Comparison of ENCODE assay signal across 38 cellular contexts in genomic region chr20:38564680-38565079, GRCh38. TPM values are rescaled to one million over a fixed set of nuclear protein-coding genes. Genes with fewer than 3 reads are reported as not detected.
"Had no signal": no experiment of that assay in that cellular context is flagged by ENCODE, and none has a peak within 500 bp of the region (broad histone marks: within the 10 kb centered on the region; RNA-seq: fewer than 3 reads in every experiment).

No MANE protein-coding gene starts in this region.

- H3K9me3 Mint-ChIP-seq: activated CD4-positive, alpha-beta memory T cell treated with anti-CD3 and anti-CD28 coated beads, Interleukin-2, amount 10 ng/mL, durations not matched to agents 7 days and 5 days; activated CD4-positive, alpha-beta T cell treated with anti-CD3 and anti-CD28 coated beads, Interleukin-2, amount 10 ng/mL, durations not matched to agents 7 days and 5 days; activated T-cell treated with anti-CD3 and anti-CD28 coated beads, Interleukin-2, amount 50 U/mL, for 24 hours; activated T-cell treated with anti-CD3 and anti-CD28 coated beads, Interleukin-2, amount 50 U/mL, for 72 hours; brain; T-helper 2 cell treated with Interferon-gamma antibody and Interleukin-4, amounts not matched to agents 5 μg/mL and 100 μg/mL, for 36 hours had no signal

- H3K4me1 Mint-ChIP-seq: activated CD4-positive, alpha-beta memory T cell treated with anti-CD3 and anti-CD28 coated beads, Interleukin-2, amount 10 ng/mL, durations not matched to agents 7 days and 5 days; activated CD4-positive, alpha-beta T cell treated with anti-CD3 and anti-CD28 coated beads, Interleukin-2, amount 10 ng/mL, durations not matched to agents 7 days and 5 days; brain had no signal

- DNase-seq: activated CD4-positive, alpha-beta memory T cell treated with anti-CD3 and anti-CD28 coated beads, Interleukin-2, amount 10 ng/mL, durations not matched to agents 7 days and 5 days; activated CD4-positive, alpha-beta T cell treated with anti-CD3 and anti-CD28 coated beads for 4 hours; activated CD4-positive, alpha-beta T cell treated with anti-CD3 and anti-CD28 coated beads, Interleukin-2, amount 10 ng/mL, durations not matched to agents 7 days and 5 days; activated CD4-positive, alpha-beta T cell treated with anti-CD3 and anti-CD28 coated beads, Interleukin-2, amount 50 U/mL, for 4 hours; activated CD4-positive, CD25-positive, alpha-beta regulatory T cell; activated CD4-positive, CD25-positive, alpha-beta regulatory T cell treated with anti-CD3 and anti-CD28 coated beads, Interleukin-2, amount 50 U/mL, for 72 hours; activated CD8-positive, alpha-beta memory T cell treated with anti-CD3 and anti-CD28 coated beads, Interleukin-2, amount 50 U/mL, for 48 hours; activated effector memory CD4-positive, alpha-beta T cell treated with Interleukin-2 at 50 U/mL for 16 hours; activated gamma-delta T cell treated with Interleukin-2 at 50 U/mL for 16 hours; activated naive CD4-positive, alpha-beta T cell treated with anti-CD3 and anti-CD28 coated beads, Interleukin-2, amount 50 U/mL, for 16 hours; activated naive CD4-positive, alpha-beta T cell treated with Interleukin-2 at 50 U/mL for 16 hours; activated T-cell treated with anti-CD3 and anti-CD28 coated beads for 4 hours; activated T-cell treated with anti-CD3 and anti-CD28 coated beads, Interleukin-2, amount 50 U/mL, for 24 hours; activated T-cell treated with anti-CD3 and anti-CD28 coated beads, Interleukin-2, amount 50 U/mL, for 72 hours; central memory CD4-positive, alpha-beta T cell; cerebellar nuclear complex; colonic mucosa; effector CD8-positive, alpha-beta T cell; esophagus squamous epithelium; foreskin melanocyte; heart right ventricle; T-helper 1 cell; T-helper 17 cell; T1000; WERI-Rb-1 had no signal

- H3K27me3 Mint-ChIP-seq: activated CD4-positive, alpha-beta memory T cell treated with anti-CD3 and anti-CD28 coated beads, Interleukin-2, amount 10 ng/mL, durations not matched to agents 7 days and 5 days; activated CD4-positive, alpha-beta T cell treated with anti-CD3 and anti-CD28 coated beads, Interleukin-2, amount 10 ng/mL, durations not matched to agents 7 days and 5 days; activated naive CD8-positive, alpha-beta T cell; activated T-cell treated with anti-CD3 and anti-CD28 coated beads, Interleukin-2, amount 50 U/mL, for 24 hours; brain; T-helper 17 cell had no signal

- H3K27ac Mint-ChIP-seq: activated CD4-positive, alpha-beta memory T cell treated with anti-CD3 and anti-CD28 coated beads, Interleukin-2, amount 10 ng/mL, durations not matched to agents 7 days and 5 days; activated CD4-positive, alpha-beta T cell treated with anti-CD3 and anti-CD28 coated beads, Interleukin-2, amount 10 ng/mL, durations not matched to agents 7 days and 5 days; activated naive CD8-positive, alpha-beta T cell; activated T-cell treated with anti-CD3 and anti-CD28 coated beads, Interleukin-2, amount 50 U/mL, for 24 hours; activated T-cell treated with anti-CD3 and anti-CD28 coated beads, Interleukin-2, amount 50 U/mL, for 72 hours; brain; T-helper 17 cell; T-helper 2 cell treated with Interferon-gamma antibody and Interleukin-4, amounts not matched to agents 5 μg/mL and 100 μg/mL, for 36 hours had no signal

- ATAC-seq: activated T-cell treated with anti-CD3 and anti-CD28 coated beads, Interleukin-2, amount 50 U/mL, for 72 hours; gastroesophageal sphincter; heart right ventricle; T-helper 17 cell had no signal

- H3K4me3 Mint-ChIP-seq: activated CD4-positive, alpha-beta memory T cell treated with anti-CD3 and anti-CD28 coated beads, Interleukin-2, amount 10 ng/mL, durations not matched to agents 7 days and 5 days; activated CD4-positive, alpha-beta T cell treated with anti-CD3 and anti-CD28 coated beads, Interleukin-2, amount 10 ng/mL, durations not matched to agents 7 days and 5 days; activated naive CD8-positive, alpha-beta T cell; activated T-cell treated with anti-CD3 and anti-CD28 coated beads, Interleukin-2, amount 50 U/mL, for 24 hours; activated T-cell treated with anti-CD3 and anti-CD28 coated beads, Interleukin-2, amount 50 U/mL, for 72 hours; brain; T-helper 17 cell; T-helper 2 cell treated with Interferon-gamma antibody and Interleukin-4, amounts not matched to agents 5 μg/mL and 100 μg/mL, for 36 hours had no signal

- FAIRE-seq: endometrium, endothelial cell of umbilical vein had no signal

RNA-seq across cellular contexts. Expression of gene ADIG, which starts 16.3 kb away (rescaled TPM):
- total RNA-seq: activated CD4-positive, alpha-beta memory T cell treated with anti-CD3 and anti-CD28 coated beads, Interleukin-2, amount 10 ng/mL, durations not matched to agents 7 days and 5 days; activated CD4-positive, alpha-beta T cell treated with anti-CD3 and anti-CD28 coated beads, Interleukin-2, amount 10 ng/mL, durations not matched to agents 7 days and 5 days; activated T-cell treated with anti-CD3 and anti-CD28 coated beads, Interleukin-2, amount 50 U/mL, for 72 hours; ascending aorta; breast epithelium; cardiac muscle cell; colonic mucosa; dermis microvascular lymphatic vessel endothelial cell; endothelial cell of umbilical vein; esophagus squamous epithelium; fibroblast of lung; fibroblast of villous mesenchyme; gastroesophageal sphincter; glomerular endothelial cell; T-helper 17 cell had no signal

RNA-seq across cellular contexts. Expression of gene ARHGAP40, which starts 36.9 kb away (rescaled TPM):
- total RNA-seq: activated CD4-positive, alpha-beta memory T cell treated with anti-CD3 and anti-CD28 coated beads, Interleukin-2, amount 10 ng/mL, durations not matched to agents 7 days and 5 days; activated CD4-positive, alpha-beta T cell treated with anti-CD3 and anti-CD28 coated beads, Interleukin-2, amount 10 ng/mL, durations not matched to agents 7 days and 5 days; activated T-cell treated with anti-CD3 and anti-CD28 coated beads, Interleukin-2, amount 50 U/mL, for 72 hours; ascending aorta; cardiac muscle cell; colonic mucosa; dermis microvascular lymphatic vessel endothelial cell; fibroblast of lung; fibroblast of villous mesenchyme; gastroesophageal sphincter; glomerular endothelial cell; heart right ventricle; T-helper 17 cell had no signal
